9 cellular contexts compared by ENCODE assay signal in the genomic region with DNA sequence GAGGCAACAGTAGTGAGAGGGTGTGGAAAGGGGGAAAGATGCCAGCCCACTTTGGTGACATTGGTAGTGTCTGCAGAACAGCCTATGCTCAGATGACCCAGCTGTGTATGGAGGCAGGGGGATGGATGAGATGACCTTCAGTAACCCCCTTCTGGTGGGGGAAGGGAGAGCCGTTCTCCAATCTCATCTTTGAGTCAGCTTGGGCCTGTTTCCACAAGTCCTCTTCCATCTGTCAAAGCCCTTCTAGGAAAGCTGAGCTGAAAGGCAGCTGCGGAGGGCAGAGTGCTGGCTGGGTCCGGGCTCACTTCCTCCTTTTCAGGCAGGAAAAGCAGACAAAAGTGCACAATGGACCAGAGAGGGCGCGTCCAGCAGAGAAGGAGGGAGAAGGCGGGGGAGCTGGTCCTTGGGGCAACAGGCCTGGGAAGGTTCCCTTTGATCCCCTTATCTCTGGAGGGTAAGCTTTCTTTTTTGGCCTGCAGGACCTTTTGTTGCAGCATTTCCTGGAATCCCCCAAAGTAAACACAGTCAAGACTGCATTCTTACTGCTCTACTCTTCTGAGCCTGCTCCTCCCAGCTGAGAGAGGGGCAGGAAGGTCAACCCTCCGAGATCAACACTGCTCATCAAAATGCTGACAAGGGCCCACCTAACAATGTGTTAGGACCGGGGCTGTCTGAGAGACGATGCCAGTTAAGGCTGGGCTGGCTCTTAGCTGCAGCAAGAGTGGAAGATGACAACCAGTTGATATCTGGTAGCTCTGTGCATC. TPM values are rescaled to one million over a fixed set of nuclear protein-coding genes. Genes with fewer than 3 reads are reported as not detected.
DNase-seq lines count a peak whose midpoint lies in the region; ATAC-seq, FAIRE-seq and TF ChIP-seq lines count a peak whose summit lies in the region.
"Had no signal": no experiment of that assay in that cellular context is flagged by ENCODE, and none has a peak within 500 bp of the region (broad histone marks: within the 10 kb centered on the region; RNA-seq: fewer than 3 reads in every experiment).

No MANE protein-coding gene starts in this region.

- no peak overlapping the region for H3K27ac Mint-ChIP-seq in activated CD4-positive, alpha-beta memory T cell treated with anti-CD3 and anti-CD28 coated beads for 36 hours
- H3K27ac Mint-ChIP-seq: activated naive CD4-positive, alpha-beta T cell treated with anti-CD3 and anti-CD28 coated beads, Interleukin-2, amount 50 U/mL, for 24 hours had no signal

- peaks cover 33% of the 10 kb centered on the region for H3K27me3 Mint-ChIP-seq in activated CD4-positive, alpha-beta memory T cell treated with anti-CD3 and anti-CD28 coated beads for 36 hours

- CTCF ChIA-PET in activated CD4-positive, alpha-beta memory T cell treated with anti-CD3 and anti-CD28 coated beads for 36 hours (lab: Charles Lee) = interaction anchor here (1.0 kb wide), 1 partner anchor 35 kb away, joined by 3 read pairs; no protein-coding TSS in a partner anchor

- no peaks in the 10 kb centered on the region for H3K9me3 Mint-ChIP-seq in activated CD4-positive, alpha-beta memory T cell treated with anti-CD3 and anti-CD28 coated beads for 36 hours
- H3K9me3 Mint-ChIP-seq: activated naive CD4-positive, alpha-beta T cell treated with anti-CD3 and anti-CD28 coated beads, Interleukin-2, amount 50 U/mL, for 24 hours had no signal

- H3K4me1 Mint-ChIP-seq in activated CD4-positive, alpha-beta memory T cell treated with anti-CD3 and anti-CD28 coated beads for 36 hours (ENCODE audit: low read depth) = no peaks in the 10 kb centered on the region

- POLR2A ChIA-PET in activated CD4-positive, alpha-beta memory T cell treated with anti-CD3 and anti-CD28 coated beads for 36 hours (lab: Charles Lee) = no interaction called here

- no peaks in the 10 kb centered on the region for H3K36me3 Mint-ChIP-seq in activated CD4-positive, alpha-beta memory T cell treated with anti-CD3 and anti-CD28 coated beads for 36 hours
- H3K36me3 Mint-ChIP-seq: activated naive CD4-positive, alpha-beta T cell treated with anti-CD3 and anti-CD28 coated beads, Interleukin-2, amount 50 U/mL, for 24 hours had no signal

- FAIRE-seq in RCC 7860 (lab: Jason Lieb, UNC) = no peak

- no peak overlapping the region for H3K4me3 Mint-ChIP-seq in activated CD4-positive, alpha-beta memory T cell treated with anti-CD3 and anti-CD28 coated beads for 36 hours
- H3K4me3 Mint-ChIP-seq: activated naive CD4-positive, alpha-beta T cell treated with anti-CD3 and anti-CD28 coated beads, Interleukin-2, amount 50 U/mL, for 24 hours had no signal

- intact Hi-C loops in activated CD4-positive, alpha-beta memory T cell treated with anti-CD3 and anti-CD28 coated beads for 36 hours (cut with micrococcal nuclease) = no loop called here

- peak; percentile 48 for DNase-seq in DMS153 treated with DMSO at 0.1 percent for 48 hours (lab: John Stamatoyannopoulos, UW; ENCODE audit: unreplicated experiment)
- DNase-seq in NOMO-1 (lab: John Stamatoyannopoulos, UW; ENCODE audit: unreplicated experiment in 2 of 2) = peak; percentile 75 to 82
- peak; percentile 22 for DNase-seq in germinal center (ENCODE audit: low spot score)
- DNase-seq in omental fat pad (ENCODE audit: low spot score) = no peak
- DNase-seq in RCC 7860 (ENCODE audit: low spot score) = no peak
- no peak for DNase-seq in activated CD4-positive, alpha-beta memory T cell treated with anti-CD3 and anti-CD28 coated beads for 36 hours
- no peak for DNase-seq in globus pallidus (ENCODE audit: low spot score)

- peak; percentile 36 for ATAC-seq in omental fat pad (ENCODE audit: low FRiP score)
- ATAC-seq in HG03196 (IDR thresholded peaks at IDR 0.05; ENCODE audit: unreplicated experiment) = no peak

- TF ChIP-seq CTCF in omental fat pad (IDR thresholded peaks at IDR 0.05) = no peak

RNA-seq across cellular contexts. Expression of gene LRMDA, which starts 1.2 kb away (rescaled TPM):
- total RNA-seq in omental fat pad = 10 to 100 TPM; 12.0 to 15.9 (median 13.9) TPM
- not detected for total RNA-seq in activated CD4-positive, alpha-beta memory T cell treated with anti-CD3 and anti-CD28 coated beads for 36 hours

RNA-seq across cellular contexts. Expression of gene ZNF503, which starts 28.6 kb away (rescaled TPM):
- total RNA-seq in omental fat pad = 10 to 100 TPM in 2 of 4 donors, 1 to 10 TPM in 2; 8.0 to 19.8 (median 11.2) TPM
- total RNA-seq in activated CD4-positive, alpha-beta memory T cell treated with anti-CD3 and anti-CD28 coated beads for 36 hours = under 1 TPM; 0.38 to 0.56 TPM

Comparison
In these comparisons a context has a peak if more than half of its experiments do, and no peak if none do; other contexts are left out.
1. DNase-seq: peak in DMS153 treated with DMSO at 0.1 percent for 48 hours (single experiment), NOMO-1 (2 of 2) and germinal center (single experiment); none in omental fat pad (single experiment), RCC 7860 (single experiment), activated CD4-positive, alpha-beta memory T cell treated with anti-CD3 and anti-CD28 coated beads for 36 hours (single experiment) and globus pallidus (single experiment).
2. RNA of gene LRMDA, which starts 1.2 kb away (total RNA-seq): 12.0 to 15.9 TPM in omental fat pad; not detected in activated CD4-positive, alpha-beta memory T cell treated with anti-CD3 and anti-CD28 coated beads for 36 hours; every median in the first group is over 10 times any median in the second.
3. RNA of gene ZNF503, which starts 28.6 kb away (total RNA-seq): 8.0 to 19.8 TPM in omental fat pad; 0.38 to 0.56 TPM in activated CD4-positive, alpha-beta memory T cell treated with anti-CD3 and anti-CD28 coated beads for 36 hours; every median in the first group is over 4 times any median in the second.